ENCODE assay signal across 1 cellular context in the genomic region with DNA sequence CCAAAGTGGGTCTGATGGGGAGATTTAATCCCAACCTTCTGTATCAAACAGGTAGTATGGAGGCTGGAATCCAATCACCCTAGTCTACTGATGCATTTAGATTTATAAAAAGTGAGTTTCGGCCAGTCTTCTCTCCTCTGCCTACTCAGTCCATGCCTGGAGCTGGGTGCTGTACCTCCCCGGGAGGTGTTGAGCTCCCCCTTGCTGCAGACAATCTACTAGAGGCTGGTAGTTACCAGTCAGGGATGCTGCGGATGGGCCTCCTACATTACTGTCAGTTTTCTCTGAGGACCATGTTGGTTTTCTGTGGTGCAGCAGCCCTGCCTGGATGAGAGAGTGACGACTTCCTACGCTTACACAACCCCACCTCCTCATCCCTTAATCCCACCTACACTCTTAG.
TF ChIP-seq lines count a peak whose summit lies in the region.

No MANE protein-coding gene starts in this region.

TF ChIP-seq in GM23338, 12 proteins besides CTCF, POLR2A, EP300 and RAD21 (continued from another document):
- TF ChIP-seq ZNF462 (CRISPR knock-in tag; IDR thresholded peaks at IDR 0.05) (no peak), JUNB (IDR thresholded peaks at IDR 0.05; ENCODE audit: unreplicated experiment) (no peak), POLR2AphosphoS5 (IDR thresholded peaks at IDR 0.05; ENCODE audit: low read depth) (no peak), CREB1 (CRISPR knock-in tag; IDR thresholded peaks at IDR 0.05; ENCODE audit: low read depth) (no peak), EZH2phosphoT487 (IDR thresholded peaks at IDR 0.05; ENCODE audit: unreplicated experiment) (no peak)
TF ChIP-seq in GM23338: peak in this region for 0.
